7 cellular contexts compared by ENCODE assay signal in genomic region chr17:77957215-77957868, GRCh38. TPM values are rescaled to one million over a fixed set of nuclear protein-coding genes. Genes with fewer than 3 reads are reported as not detected.
DNase-seq lines count a peak whose midpoint lies in the region; TF ChIP-seq lines count a peak whose summit lies in the region.

No MANE protein-coding gene starts in this region.

- peak overlapping the region; percentile 61 for H3K4me3 ChIP-seq in GM12865 (ENCODE audit: low read depth, low read length)
- H3K4me3 ChIP-seq in HUES64 (ENCODE audit: low read length), result peak overlapping the region; percentile 67
- H3K4me3 ChIP-seq in adrenal gland, result peak overlapping the region in 3 of 4 donors; percentile 62 to 89 (median 71)
- H3K4me3 ChIP-seq in stomach, result peak overlapping the region; percentile 75 to 89 (median 80)

- WGBS in HUES64, result 20% methylated on average over 25 of the region's 25 CpGs
- 14 to 19% (median 15%) methylated on average over 22 to 25 of the region's 25 CpGs for WGBS in adrenal gland, 4 donors
- 19 to 40% (median 19%) methylated on average over 18 to 25 of the region's 25 CpGs for WGBS in stomach, 5 donors

- TF ChIP-seq POLR2A in adrenal gland (IDR thresholded peaks at IDR 0.05), result no peak
- TF ChIP-seq POLR2A in stomach (IDR thresholded peaks at IDR 0.05), result no peak

- H3K9me3 ChIP-seq in HUES64 (ENCODE audit: insufficient read depth, low read depth, low read length) (no peaks in the 10 kb centered on the region), adrenal gland (replicated peaks in 1 of 3) (no peaks in the 10 kb centered on the region), stomach (no peaks in the 10 kb centered on the region)

- intact Hi-C loops in adrenal gland (cut with DNase I) (no loop called here), stomach (cut with DNase I; ENCODE audit: low total_unique reads) (no loop called here)

- no peak for TF ChIP-seq EP300 in stomach (IDR thresholded peaks at IDR 0.05)

- DNase-seq in GM12865 (ENCODE audit: low read depth) (no peak), adrenal gland (peak in 3 of 7 donors; percentile 12 to 31 (median 22)), inferior parietal cortex (ENCODE audit: extremely low spot score) (peak; percentile 64), stomach (no peak), midbrain (lab: John Stamatoyannopoulos, UW) (no peak)
- no peak for DNase-seq in stimulated activated CD4-positive, alpha-beta T cell treated with anti-CD3 and anti-CD28 coated beads, Interleukin-12 subunit alpha, Interleukin-12 subunit beta, amount 100 ng/mL, for 4 hours

- TF ChIP-seq CTCF in GM12865 (IDR thresholded peaks at IDR 0.05; ENCODE audit: insufficient read depth, low read depth, low read length, missing control alignments), result no peak
- no peak for TF ChIP-seq CTCF in adrenal gland (IDR thresholded peaks at IDR 0.05)
- no peak for TF ChIP-seq CTCF in stomach (IDR thresholded peaks at IDR 0.05)

- H3K27ac ChIP-seq in HUES64 (ENCODE audit: low read depth, low read length), result no peak overlapping the region
- H3K27ac ChIP-seq in adrenal gland, result peak overlapping the region in 3 of 5 donors; percentile 68 to 99 (median 82)
- peak overlapping the region; percentile 81 to 92 (median 85) for H3K27ac ChIP-seq in stomach

- H3K36me3 ChIP-seq in HUES64 (ENCODE audit: insufficient read depth, low read length) (no peaks in the 10 kb centered on the region), adrenal gland (replicated peaks in 1 of 2) (no peaks in the 10 kb centered on the region), stomach (no peaks in the 10 kb centered on the region)

- H3K9ac ChIP-seq in HUES64 (ENCODE audit: low read depth, low read length), result peak overlapping the region; percentile 77

- H3K4me1 ChIP-seq in HUES64 (ENCODE audit: insufficient read depth, low read length) (peaks cover 24% of the 10 kb centered on the region), adrenal gland (replicated peaks in 1 of 2) (peaks cover 10 to 19% of the 10 kb centered on the region in 2 donors), stomach (peaks cover 23 to 44% (median 36%) of the 10 kb centered on the region in 4 donors)

- H3K27me3 ChIP-seq in HUES64 (ENCODE audit: insufficient read depth, low read length) (peaks cover 51% of the 10 kb centered on the region), adrenal gland (no peaks in the 10 kb centered on the region), stomach (peaks cover 0 to 16% (median 0%) of the 10 kb centered on the region in 3 donors)

RNA-seq across cellular contexts. Expression of gene TNRC6C, which starts 1.2 kb away (rescaled TPM):
- 7.9 TPM for polyA plus RNA-seq in HUES64 (2013, experiment 1 of 2)
- polyA plus RNA-seq in HUES64 (2013, experiment 2 of 2), result 8.4 TPM
- 10 to 100 TPM in 6 of 8 donors, 1 to 10 TPM in 2; 5.1 to 18.7 (median 11.9) TPM for total RNA-seq in adrenal gland
- polyA plus RNA-seq in adrenal gland, result 10 to 100 TPM in 1 of 3 donors, 1 to 10 TPM in 2; 3.8 to 10.9 (median 5.2) TPM
- total RNA-seq in stomach, result 10 to 100 TPM in 4 of 5 donors, 1 to 10 TPM in 1; 2.9 to 64.8 (median 18.9) TPM
- polyA plus RNA-seq in stomach, result 1 to 10 TPM in 2 of 3 donors, under 1 TPM in 1; 0.92 to 1.9 (median 1.8) TPM
